Comparison of ENCODE assay signal across 8 cellular contexts in genomic region chr1:25996966-25997758, GRCh38. TPM values are rescaled to one million over a fixed set of nuclear protein-coding genes. Genes with fewer than 3 reads are reported as not detected.
A peak's percentile ranks its signal among the peaks of the same experiment; 100 is the strongest.
DNase-seq lines count a peak whose midpoint lies in the region; ATAC-seq and TF ChIP-seq lines count a peak whose summit lies in the region.

No MANE protein-coding gene starts in this region.

- peak overlapping the region; percentile 99 for H3K27ac Mint-ChIP-seq in activated T-helper 2 cell treated with anti-CD3 and anti-CD28 coated beads, Interferon-gamma antibody, Interleukin-2, Interleukin-4, amounts not matched to agents 10 μg/mL and 5 μg/mL and 100 μg/mL, durations not matched to agents 14 hours and 24 hours and 36 hours

- TF ChIP-seq POLR2A in prostate gland (IDR thresholded peaks at IDR 0.05) = no peak

- H3K27me3 ChIP-seq in prostate gland (replicated peaks; ENCODE audit: insufficient read depth) = no peaks in the 10 kb centered on the region

- H3K4me3 Mint-ChIP-seq in activated T-helper 2 cell treated with anti-CD3 and anti-CD28 coated beads, Interferon-gamma antibody, Interleukin-2, Interleukin-4, amounts not matched to agents 10 μg/mL and 5 μg/mL and 100 μg/mL, durations not matched to agents 14 hours and 24 hours and 36 hours (ENCODE audit: low read depth) = peak overlapping the region; percentile 98

- H3K36me3 ChIP-seq in prostate gland = no peaks in the 10 kb centered on the region

- DNase-seq in DMS 273 (lab: John Stamatoyannopoulos, UW; ENCODE audit: unreplicated experiment) (peak; percentile 49), DMS 273 treated with DMSO at 0.1 percent for 48 hours (lab: John Stamatoyannopoulos, UW) (no peak), LNCaP clone FGC (ENCODE audit: low read depth) (no peak), left ventricle myocardium superior (no peak), prostate gland (ENCODE audit: low spot score) (no peak), DMS114 treated with DMSO at 0.1 percent for 48 hours (lab: John Stamatoyannopoulos, UW; ENCODE audit: unreplicated experiment) (no peak)
- no peak for DNase-seq in activated T-helper 2 cell treated with anti-CD3 and anti-CD28 coated beads, Interferon-gamma antibody, Interleukin-2, Interleukin-4, amounts not matched to agents 10 μg/mL and 5 μg/mL and 100 μg/mL, durations not matched to agents 14 hours and 24 hours and 36 hours (ENCODE audit: low spot score)
- DNase-seq in stimulated activated CD4-positive, alpha-beta T cell treated with anti-CD3 and anti-CD28 coated beads, Interleukin-12 subunit alpha, Interleukin-12 subunit beta, amount 100 ng/mL, for 4 hours = no peak

- H3K4me1 ChIP-seq in prostate gland (replicated peaks) = no peaks in the 10 kb centered on the region

- no peaks in the 10 kb centered on the region for H3K27me3 Mint-ChIP-seq in activated T-helper 2 cell treated with anti-CD3 and anti-CD28 coated beads, Interferon-gamma antibody, Interleukin-2, Interleukin-4, amounts not matched to agents 10 μg/mL and 5 μg/mL and 100 μg/mL, durations not matched to agents 14 hours and 24 hours and 36 hours (ENCODE audit: low read depth)

- H3K4me3 ChIP-seq in LNCaP clone FGC (ENCODE audit: low read depth, low read length) (peak overlapping the region; percentile 69), prostate gland (peak overlapping the region; percentile 45 to 59)

- intact Hi-C loops in activated T-helper 2 cell treated with anti-CD3 and anti-CD28 coated beads, Interferon-gamma antibody, Interleukin-2, Interleukin-4, amounts not matched to agents 10 μg/mL and 5 μg/mL and 100 μg/mL, durations not matched to agents 14 hours and 24 hours and 36 hours (cut with micrococcal nuclease) = no loop called here
- intact Hi-C loops in left ventricle myocardium superior (cut with micrococcal nuclease) = loop anchor here (5.0 kb wide), 1 partner anchor 95 kb away; no protein-coding TSS in a partner anchor
- intact Hi-C loops in prostate gland (cut with DNase I) = loop anchor here (5.0 kb wide), 1 partner anchor 195 kb away; the partner anchor contains the start of gene SELENON

- no peaks in the 10 kb centered on the region for H3K9me3 ChIP-seq in prostate gland

- peaks cover 32% of the 10 kb centered on the region for H3K4me1 Mint-ChIP-seq in activated T-helper 2 cell treated with anti-CD3 and anti-CD28 coated beads, Interferon-gamma antibody, Interleukin-2, Interleukin-4, amounts not matched to agents 10 μg/mL and 5 μg/mL and 100 μg/mL, durations not matched to agents 14 hours and 24 hours and 36 hours (ENCODE audit: low read depth)

- H3K36me3 Mint-ChIP-seq in activated T-helper 2 cell treated with anti-CD3 and anti-CD28 coated beads, Interferon-gamma antibody, Interleukin-2, Interleukin-4, amounts not matched to agents 10 μg/mL and 5 μg/mL and 100 μg/mL, durations not matched to agents 14 hours and 24 hours and 36 hours (ENCODE audit: low read depth) = no peaks in the 10 kb centered on the region

- ATAC-seq in left ventricle myocardium superior = peak; percentile 18

- TF ChIP-seq CTCF in LNCaP clone FGC (IDR thresholded peaks at IDR 0.05; ENCODE audit: control insufficient read depth, extremely low read depth, insufficient read depth) (no peak), prostate gland (IDR thresholded peaks at IDR 0.05) (no peak)

- H3K9me3 Mint-ChIP-seq in activated T-helper 2 cell treated with anti-CD3 and anti-CD28 coated beads, Interferon-gamma antibody, Interleukin-2, Interleukin-4, amounts not matched to agents 10 μg/mL and 5 μg/mL and 100 μg/mL, durations not matched to agents 14 hours and 24 hours and 36 hours = no peaks in the 10 kb centered on the region

- 3% methylated on average over 11 of the region's 11 CpGs for WGBS in prostate gland

- peak overlapping the region; percentile 75 to 79 for H3K27ac ChIP-seq in prostate gland

RNA-seq across cellular contexts. Expression of gene PAFAH2, which starts 0.7 kb away (rescaled TPM):
- total RNA-seq in activated T-helper 2 cell treated with anti-CD3 and anti-CD28 coated beads, Interferon-gamma antibody, Interleukin-2, Interleukin-4, amounts not matched to agents 10 μg/mL and 5 μg/mL and 100 μg/mL, durations not matched to agents 14 hours and 24 hours and 36 hours = 7.3 and 7.7 TPM in 2 replicates
- 9.8 TPM for total RNA-seq in left ventricle myocardium superior
- total RNA-seq in prostate gland = 10 to 100 TPM; 17.4 to 18.7 TPM

RNA-seq across cellular contexts. Expression of gene EXTL1, which starts 24.4 kb away (rescaled TPM):
- total RNA-seq in activated T-helper 2 cell treated with anti-CD3 and anti-CD28 coated beads, Interferon-gamma antibody, Interleukin-2, Interleukin-4, amounts not matched to agents 10 μg/mL and 5 μg/mL and 100 μg/mL, durations not matched to agents 14 hours and 24 hours and 36 hours = not detected in 2 replicates
- total RNA-seq in left ventricle myocardium superior = 15.8 TPM
- total RNA-seq in prostate gland = 1 to 10 TPM in 1 of 2 donors, not detected in 1; 3.2 TPM

RNA-seq across cellular contexts. Expression of gene SLC30A2, which starts 48.8 kb away (rescaled TPM):
- total RNA-seq in activated T-helper 2 cell treated with anti-CD3 and anti-CD28 coated beads, Interferon-gamma antibody, Interleukin-2, Interleukin-4, amounts not matched to agents 10 μg/mL and 5 μg/mL and 100 μg/mL, durations not matched to agents 14 hours and 24 hours and 36 hours = not detected in 2 replicates
- total RNA-seq in left ventricle myocardium superior (6.4 TPM), prostate gland (under 1 TPM; 0.05 to 0.34 TPM)
